In the genomic region with DNA sequence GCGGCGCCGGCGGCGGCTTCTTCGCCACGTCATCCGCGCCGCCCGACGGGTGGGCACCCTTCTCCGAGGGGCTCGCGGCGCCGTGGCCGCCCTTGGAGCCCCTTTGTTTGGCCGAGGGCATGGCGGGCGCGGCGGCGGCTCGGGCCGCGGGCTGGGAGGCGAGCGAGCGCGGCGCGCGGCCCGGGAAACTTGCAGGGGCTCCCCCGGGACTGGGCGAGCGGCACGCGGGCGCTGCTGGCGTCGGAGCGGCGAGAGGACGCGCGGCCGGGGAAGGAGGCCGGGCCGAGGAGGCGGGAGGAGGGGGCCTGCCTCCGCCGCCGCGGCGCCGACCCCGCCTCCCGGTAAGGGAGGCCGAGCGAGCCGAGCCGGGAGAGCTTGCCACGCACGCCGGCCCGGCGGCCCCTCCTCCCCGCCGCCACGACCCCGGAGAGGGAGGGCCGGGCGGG, we compare ENCODE assay signal across 8 cellular contexts. TPM values are rescaled to one million over a fixed set of nuclear protein-coding genes. Genes with fewer than 3 reads are reported as not detected.
DNase-seq lines count a peak whose midpoint lies in the region; ATAC-seq and TF ChIP-seq lines count a peak whose summit lies in the region.

A gene with protein sequence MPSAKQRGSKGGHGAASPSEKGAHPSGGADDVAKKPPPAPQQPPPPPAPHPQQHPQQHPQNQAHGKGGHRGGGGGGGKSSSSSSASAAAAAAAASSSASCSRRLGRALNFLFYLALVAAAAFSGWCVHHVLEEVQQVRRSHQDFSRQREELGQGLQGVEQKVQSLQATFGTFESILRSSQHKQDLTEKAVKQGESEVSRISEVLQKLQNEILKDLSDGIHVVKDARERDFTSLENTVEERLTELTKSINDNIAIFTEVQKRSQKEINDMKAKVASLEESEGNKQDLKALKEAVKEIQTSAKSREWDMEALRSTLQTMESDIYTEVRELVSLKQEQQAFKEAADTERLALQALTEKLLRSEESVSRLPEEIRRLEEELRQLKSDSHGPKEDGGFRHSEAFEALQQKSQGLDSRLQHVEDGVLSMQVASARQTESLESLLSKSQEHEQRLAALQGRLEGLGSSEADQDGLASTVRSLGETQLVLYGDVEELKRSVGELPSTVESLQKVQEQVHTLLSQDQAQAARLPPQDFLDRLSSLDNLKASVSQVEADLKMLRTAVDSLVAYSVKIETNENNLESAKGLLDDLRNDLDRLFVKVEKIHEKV (minus strand): TSS at position 290 of the 446 bp plus-strand sequence. CDS start 169 bp downstream, at position 121.

- H3K4me1 Mint-ChIP-seq in CD4-positive, CD25-positive, alpha-beta regulatory T cell: peaks cover 4 to 39% (median 9%) of the 10 kb centered on the region in 4 donors
- peaks cover 29% of the 10 kb centered on the region for H3K4me1 Mint-ChIP-seq in activated naive CD8-positive, alpha-beta T cell treated with anti-CD3 and anti-CD28 coated beads for 36 hours
- peaks cover 30% of the 10 kb centered on the region for H3K4me1 Mint-ChIP-seq in glutamatergic neuron (ENCODE audit: low read depth, unreplicated experiment)

- peaks cover 20% of the 10 kb centered on the region for H3K27me3 Mint-ChIP-seq in CD4-positive, CD25-positive, alpha-beta regulatory T cell
- no peaks in the 10 kb centered on the region for H3K27me3 Mint-ChIP-seq in activated naive CD8-positive, alpha-beta T cell treated with anti-CD3 and anti-CD28 coated beads for 36 hours
- peaks cover 6% of the 10 kb centered on the region for H3K27me3 Mint-ChIP-seq in glutamatergic neuron (ENCODE audit: unreplicated experiment)

- peak within 1 kb of the TSS; percentile 59 for H3K4me3 ChIP-seq in CD4-positive, CD25-positive, alpha-beta regulatory T cell (ENCODE audit: low read depth, low read length)
- H3K4me3 ChIP-seq in RWPE2 (ENCODE audit: severe bottlenecking) (peak within 1 kb of the TSS; percentile 100), uterus (peak within 1 kb of the TSS; percentile 51 to 81)

- no peaks in the 10 kb centered on the region for H3K9me3 ChIP-seq in CD4-positive, CD25-positive, alpha-beta regulatory T cell (ENCODE audit: control insufficient read depth in 2 of 2, low read length in 2 of 2)
- no peaks in the 10 kb centered on the region for H3K9me3 ChIP-seq in RWPE2 (ENCODE audit: severe bottlenecking)
- H3K9me3 ChIP-seq in uterus: no peaks in the 10 kb centered on the region

- intact Hi-C loops in uterus (cut with DNase I; ENCODE audit: low total_unique reads): no loop called here

- no peaks in the 10 kb centered on the region for H3K36me3 Mint-ChIP-seq in CD4-positive, CD25-positive, alpha-beta regulatory T cell
- H3K36me3 Mint-ChIP-seq in activated naive CD8-positive, alpha-beta T cell treated with anti-CD3 and anti-CD28 coated beads for 36 hours: peaks cover 10% of the 10 kb centered on the region
- H3K36me3 Mint-ChIP-seq in glutamatergic neuron (ENCODE audit: unreplicated experiment): no peaks in the 10 kb centered on the region

- peak within 1 kb of the TSS; percentile 87 to 90 (median 88) for H3K4me3 Mint-ChIP-seq in CD4-positive, CD25-positive, alpha-beta regulatory T cell
- H3K4me3 Mint-ChIP-seq in activated naive CD8-positive, alpha-beta T cell treated with anti-CD3 and anti-CD28 coated beads for 36 hours: peak within 1 kb of the TSS; percentile 76
- H3K4me3 Mint-ChIP-seq in glutamatergic neuron (ENCODE audit: unreplicated experiment): peak within 1 kb of the TSS; percentile 87

- H3K9me3 Mint-ChIP-seq in CD4-positive, CD25-positive, alpha-beta regulatory T cell: no peaks in the 10 kb centered on the region
- H3K9me3 Mint-ChIP-seq in activated naive CD8-positive, alpha-beta T cell treated with anti-CD3 and anti-CD28 coated beads for 36 hours: no peaks in the 10 kb centered on the region
- peaks cover 17% of the 10 kb centered on the region for H3K9me3 Mint-ChIP-seq in glutamatergic neuron (ENCODE audit: unreplicated experiment)

- TF ChIP-seq POLR2A in uterus (IDR thresholded peaks at IDR 0.05): peak; percentile 46 to 80

- TF ChIP-seq CTCF in RWPE2 (IDR thresholded peaks at IDR 0.05; ENCODE audit: poor library complexity, severe bottlenecking) (no peak), glutamatergic neuron (IDR thresholded peaks at IDR 0.05; ENCODE audit: partially characterized antibody, unreplicated experiment) (no peak), uterus (IDR thresholded peaks at IDR 0.05) (peak in 1 of 4 experiments; percentile 5)

- DNase-seq in CD4-positive, CD25-positive, alpha-beta regulatory T cell: peak; percentile 46 to 52 (median 49)
- no peak for DNase-seq in RWPE2 (ENCODE audit: low spot score)
- peak; percentile 71 for DNase-seq in activated naive CD8-positive, alpha-beta T cell treated with anti-CD3 and anti-CD28 coated beads for 36 hours
- DNase-seq in glutamatergic neuron: peak; percentile 82
- DNase-seq in occipital lobe (lab: John Stamatoyannopoulos, UW): peak; percentile 27
- DNase-seq in uterus: peak; percentile 74 to 83

- peak within 1 kb of the TSS; percentile 55 to 96 (median 87) for H3K27ac Mint-ChIP-seq in CD4-positive, CD25-positive, alpha-beta regulatory T cell
- H3K27ac Mint-ChIP-seq in activated naive CD8-positive, alpha-beta T cell treated with anti-CD3 and anti-CD28 coated beads for 36 hours: peak within 1 kb of the TSS; percentile 83
- H3K27ac Mint-ChIP-seq in glutamatergic neuron (ENCODE audit: unreplicated experiment): peak within 1 kb of the TSS; percentile 82

- H3K27ac ChIP-seq in CD4-positive, CD25-positive, alpha-beta regulatory T cell (ENCODE audit: insufficient read depth, low read length, poor library complexity, severe bottlenecking): peak within 1 kb of the TSS; percentile 73
- H3K27ac ChIP-seq in RWPE2 (ENCODE audit: poor library complexity, severe bottlenecking) (peak within 1 kb of the TSS; percentile 80), uterus (peak within 1 kb of the TSS; percentile 97 to 99)

- ATAC-seq in CD4-positive, CD25-positive, alpha-beta regulatory T cell (ENCODE audit: low read depth in 2 of 2): peak; percentile 22 to 35
- ATAC-seq in GM19351 (IDR thresholded peaks at IDR 0.05; ENCODE audit: unreplicated experiment) (peak; percentile 41), HG03521 (IDR thresholded peaks at IDR 0.05; ENCODE audit: unreplicated experiment) (peak; percentile 51), RWPE2 (ENCODE audit: low read depth) (peak; percentile 55)

- no peaks in the 10 kb centered on the region for H3K36me3 ChIP-seq in CD4-positive, CD25-positive, alpha-beta regulatory T cell (ENCODE audit: control insufficient read depth, insufficient read depth, low read length)
- H3K36me3 ChIP-seq in RWPE2 (ENCODE audit: low read depth) (peaks cover 31% of the 10 kb centered on the region), uterus (no peaks in the 10 kb centered on the region)

- H3K27me3 ChIP-seq in CD4-positive, CD25-positive, alpha-beta regulatory T cell (ENCODE audit: control insufficient read depth, insufficient read depth, low read length): no peaks in the 10 kb centered on the region
- H3K27me3 ChIP-seq in RWPE2 (ENCODE audit: insufficient read depth, poor library complexity, severe bottlenecking) (no peaks in the 10 kb centered on the region), uterus (no peaks in the 10 kb centered on the region)

- peaks cover 26% of the 10 kb centered on the region for H3K4me1 ChIP-seq in CD4-positive, CD25-positive, alpha-beta regulatory T cell (ENCODE audit: control insufficient read depth, insufficient read depth, low read length, poor library complexity, severe bottlenecking)
- peaks cover 15% of the 10 kb centered on the region for H3K4me1 ChIP-seq in RWPE2 (ENCODE audit: insufficient read depth, poor library complexity, severe bottlenecking)
- H3K4me1 ChIP-seq in uterus: peaks cover 5 to 12% of the 10 kb centered on the region in 2 donors

RNA-seq across cellular contexts. Expression of the gene that starts here (rescaled TPM):
- 4.8 TPM for total RNA-seq in CD4-positive, CD25-positive, alpha-beta regulatory T cell
- 1 to 10 TPM; 3.4 to 6.0 (median 4.0) TPM for polyA plus RNA-seq in CD4-positive, CD25-positive, alpha-beta regulatory T cell
- 10 to 100 TPM; 23.4 to 23.7 TPM for total RNA-seq in activated naive CD8-positive, alpha-beta T cell treated with anti-CD3 and anti-CD28 coated beads for 36 hours
- 87.0 TPM for total RNA-seq in glutamatergic neuron (ENCODE audit: unreplicated experiment)
- 20.3 TPM for total RNA-seq in occipital lobe
- 100 to 1,000 TPM in 1 of 4 donors, 10 to 100 TPM in 3; 15.6 to 106 (median 40.8) TPM for total RNA-seq in uterus
